Comparison of ENCODE assay signal across 1 cellular context in genomic region chr17:40157972-40158371, GRCh38.
TF ChIP-seq lines count a peak whose summit lies in the region.

No MANE protein-coding gene starts in this region.

TF ChIP-seq in WTC11, 78 proteins besides CTCF, POLR2A, EP300 and RAD21:
- TF ChIP-seq PREB (CRISPR knock-in tag; IDR thresholded peaks at IDR 0.05; ENCODE audit: borderline replicate concordance) (no peak), AFF4 (CRISPR knock-in tag; IDR thresholded peaks at IDR 0.05; ENCODE audit: borderline replicate concordance) (no peak), CDX4 (CRISPR knock-in tag; IDR thresholded peaks at IDR 0.05; ENCODE audit: borderline replicate concordance) (no peak), GRHL2 (CRISPR knock-in tag; IDR thresholded peaks at IDR 0.05; ENCODE audit: insufficient replicate concordance, severe bottlenecking) (no peak), ZMAT4 (CRISPR knock-in tag; IDR thresholded peaks at IDR 0.05) (no peak), ZNF263 (CRISPR knock-in tag; IDR thresholded peaks at IDR 0.05; ENCODE audit: low read depth) (no peak), ZNF219 (CRISPR knock-in tag; IDR thresholded peaks at IDR 0.05; ENCODE audit: borderline replicate concordance) (no peak), ELF4 (CRISPR knock-in tag; IDR thresholded peaks at IDR 0.05; ENCODE audit: low read depth) (no peak), ATF1 (CRISPR knock-in tag; IDR thresholded peaks at IDR 0.05) (no peak), TEAD1 (CRISPR knock-in tag; IDR thresholded peaks at IDR 0.05) (no peak), PRDM15 (CRISPR knock-in tag; IDR thresholded peaks at IDR 0.05) (no peak), IRF1 (CRISPR knock-in tag; IDR thresholded peaks at IDR 0.05) (no peak), FOXP1 (CRISPR knock-in tag; IDR thresholded peaks at IDR 0.05; ENCODE audit: borderline replicate concordance) (no peak), E2F1 (CRISPR knock-in tag; IDR thresholded peaks at IDR 0.05) (no peak), OVOL2 (CRISPR knock-in tag; IDR thresholded peaks at IDR 0.05; ENCODE audit: borderline replicate concordance) (no peak), RELA (CRISPR knock-in tag; IDR thresholded peaks at IDR 0.05; ENCODE audit: borderline replicate concordance) (no peak)
